8 cellular contexts compared by ENCODE assay signal in the genomic region with DNA sequence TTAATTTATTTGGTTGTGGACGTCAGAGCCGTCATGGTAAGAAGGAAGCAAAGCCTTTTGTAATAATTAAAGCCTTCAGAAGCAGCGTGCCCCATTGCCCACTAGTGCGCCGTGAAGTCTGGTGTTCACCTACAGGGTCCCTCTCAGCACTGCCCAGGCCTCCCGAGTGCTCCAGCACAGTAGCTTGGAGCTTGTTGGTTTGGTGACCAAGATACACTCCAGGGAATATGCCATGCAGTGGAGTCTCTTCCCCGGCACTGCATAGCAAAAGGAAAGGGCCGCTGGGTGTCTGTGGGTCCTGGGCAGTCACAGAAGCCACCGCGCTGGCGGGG. TPM values are rescaled to one million over a fixed set of nuclear protein-coding genes. Genes with fewer than 3 reads are reported as not detected.
DNase-seq lines count a peak whose midpoint lies in the region; ATAC-seq and TF ChIP-seq lines count a peak whose summit lies in the region.

No MANE protein-coding gene starts in this region.

- H3K27ac ChIP-seq in PC-3 (ENCODE audit: low read length) (peak overlapping the region; percentile 50; the same call in 1 of the 2 replicates), iPS-20b (ENCODE audit: low read length) (no peak overlapping the region)

- H3K4me3 ChIP-seq in PC-3 (ENCODE audit: low read length): peak overlapping the region; percentile 83
- H3K4me3 ChIP-seq in iPS-20b (ENCODE audit: low read length): peak overlapping the region; percentile 79

- no peak for TF ChIP-seq POLR2A in erythroblast (IDR thresholded peaks at IDR 0.05; ENCODE audit: low read length)

- H4K20me1 ChIP-seq in PC-3 (ENCODE audit: low read length): no peaks in the 10 kb centered on the region

- ATAC-seq in GM21717 (IDR thresholded peaks at IDR 0.05; ENCODE audit: unreplicated experiment): peak; percentile 7
- peak; percentile 39 for ATAC-seq in PC-3
- ATAC-seq in HG03135 (IDR thresholded peaks at IDR 0.05; ENCODE audit: unreplicated experiment): no peak

- no peaks in the 10 kb centered on the region for H3K9me3 ChIP-seq in PC-3 (ENCODE audit: low read length)
- H3K9me3 ChIP-seq in iPS-20b (ENCODE audit: insufficient read depth, low read depth, low read length): no peaks in the 10 kb centered on the region

- no TSS peak for BruUV-seq in PC-3 (replicated peaks; lab: Mats Ljungman, UMichigan)

- CTCF ChIA-PET in PC-3 (lab: Charles Lee): no interaction called here

- H3K36me3 ChIP-seq in PC-3 (ENCODE audit: low read depth, low read length) (no peaks in the 10 kb centered on the region), iPS-20b (ENCODE audit: insufficient read depth, low read depth, low read length) (no peaks in the 10 kb centered on the region)

- peak overlapping the region; percentile 80 for H3K4me2 ChIP-seq in PC-3 (ENCODE audit: low read length)

- POLR2A ChIA-PET in PC-3 (lab: Charles Lee; ENCODE audit: unreplicated experiment): interaction anchor here (1.1 kb wide), 1 partner anchor 10 kb away, joined by 3 read pairs; no protein-coding TSS in a partner anchor

- in situ Hi-C loops in Caki2 (cut with HindIII; ENCODE audit: low pct_unique_long_range_greater_than_20kb, low sequenced_read_pairs): no loop called here

- DNase-seq in Caki2 (ENCODE audit: low read depth) (peak; percentile 39), PC-3 (no peak), AML-193 (lab: John Stamatoyannopoulos, UW) (no peak), T-helper 1 cell (no peak), erythroblast (lab: John Stamatoyannopoulos, UW) (no peak)

- no peaks in the 10 kb centered on the region for H3K9me2 ChIP-seq in PC-3 (replicated peaks; ENCODE audit: low read length)

- peak overlapping the region; percentile 89 for H2AFZ ChIP-seq in PC-3 (ENCODE audit: low read length)

- no peak for TF ChIP-seq CTCF in PC-3 (conservative IDR thresholded peaks at IDR 0.05; ENCODE audit: low read depth, low read length)

- H3K9ac ChIP-seq in PC-3 (ENCODE audit: low read length) (peak overlapping the region; percentile 83), iPS-20b (ENCODE audit: low read depth, low read length) (peak overlapping the region; percentile 61; the same call in 1 of the 2 replicates)

- H3F3A ChIP-seq in PC-3 (ENCODE audit: low read length, unreplicated experiment): no peaks in the 10 kb centered on the region

- H3K27me3 ChIP-seq in PC-3 (ENCODE audit: low read length) (no peaks in the 10 kb centered on the region), iPS-20b (ENCODE audit: insufficient read depth, low read length) (peaks cover 58% of the 10 kb centered on the region)

- intact Hi-C loops in PC-3 (cut with micrococcal nuclease): no loop called here

- peaks cover 36% of the 10 kb centered on the region for H3K79me2 ChIP-seq in PC-3 (ENCODE audit: low read length)

- H3K4me1 ChIP-seq in PC-3 (ENCODE audit: insufficient read depth, low read length) (peaks cover 6% of the 10 kb centered on the region; the same call in 1 of the 2 replicates), iPS-20b (ENCODE audit: insufficient read depth, low read length) (peaks cover 3% of the 10 kb centered on the region; the same call in 1 of the 2 replicates)

RNA-seq across cellular contexts. Expression of gene SYK, which starts 0.5 kb away (rescaled TPM):
- 4.4 and 11.8 TPM in 2 replicates for total RNA-seq in Caki2 (2014; rRNA removed; shearing (Covaris generic); ENCODE audit: low replicate concordance)
- total RNA-seq in PC-3 (2014; rRNA removed): 12.9 and 14.6 TPM in 2 replicates
